8 cellular contexts compared by ENCODE assay signal in the genomic region with DNA sequence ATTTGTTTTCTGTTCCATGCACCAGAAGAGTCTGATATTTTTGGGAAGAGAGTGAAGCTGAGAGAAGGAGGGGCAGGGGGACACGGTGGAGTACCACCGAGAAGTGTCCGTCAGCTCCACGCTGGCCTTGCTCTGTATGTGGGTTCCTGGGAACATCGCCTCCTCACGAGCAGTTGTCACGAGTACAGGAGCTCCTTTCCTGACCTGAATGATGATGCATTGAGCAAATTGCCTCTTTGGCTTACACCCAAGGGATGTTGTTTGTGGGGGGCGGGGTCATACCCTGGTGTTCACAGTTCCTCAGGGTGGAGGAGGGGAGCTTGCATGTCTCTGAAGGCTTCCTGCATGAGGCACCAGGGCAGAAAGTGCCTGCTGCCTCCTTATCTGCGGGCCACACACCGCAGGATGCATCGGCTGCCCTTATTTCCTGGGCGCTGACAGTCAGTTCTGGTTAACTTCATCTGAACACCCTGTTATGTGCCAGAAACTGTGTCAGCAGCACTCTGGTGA. TPM values are rescaled to one million over a fixed set of nuclear protein-coding genes. Genes with fewer than 3 reads are reported as not detected.
DNase-seq lines count a peak whose midpoint lies in the region; ATAC-seq lines count a peak whose summit lies in the region.

No MANE protein-coding gene starts in this region.

- ATAC-seq in left colon (peak; percentile 74), HG02623 (IDR thresholded peaks at IDR 0.05; ENCODE audit: unreplicated experiment) (no peak)

- intact Hi-C loops in left colon (cut with DNase I, micrococcal nuclease), result no loop called here

- DNase-seq in DMS 273 (lab: John Stamatoyannopoulos, UW; ENCODE audit: unreplicated experiment) (peak; percentile 23), DMS 273 treated with DMSO at 0.1 percent for 48 hours (lab: John Stamatoyannopoulos, UW) (no peak), SK-MEL-5 (ENCODE audit: low read depth, low spot score) (peak; percentile 49), left colon (peak; percentile 38 to 41), NCI-H524 (lab: John Stamatoyannopoulos, UW) (no peak)
- peak; percentile 69 for DNase-seq in activated naive CD4-positive, alpha-beta T cell treated with Interleukin-2 at 50 U/mL for 16 hours
- peak; percentile 5 to 70 (median 42) for DNase-seq in stimulated activated naive CD4-positive, alpha-beta T cell (lab: John Stamatoyannopoulos, UW)

- in situ Hi-C loops in SK-MEL-5 (cut with HindIII; ENCODE audit: low pct_unique_long_range_greater_than_20kb, low sequenced_read_pairs), result no loop called here

RNA-seq across cellular contexts. Expression of gene RGS9, which starts 36.2 kb away (rescaled TPM):
- 0.71 and 1.7 TPM in 2 replicates for total RNA-seq in SK-MEL-5 (2014; rRNA removed; shearing (Covaris generic))
- 0.28 and 0.68 TPM in 2 replicates for polyA plus RNA-seq in SK-MEL-5 (2015; cell fraction: cytosol; rRNA removed)
- 1.5 TPM in 1 of 2 replicates, not detected in the other for polyA plus RNA-seq in SK-MEL-5 (2015; cell fraction: nucleus; rRNA removed)
- total RNA-seq in left colon, result 10 to 100 TPM in 1 of 2 donors, 1 to 10 TPM in 1; 7.1 to 11.4 TPM

Comparison
In these comparisons a context has a peak if more than half of its experiments do, and no peak if none do; other contexts are left out.
1. DNase-seq: peak in DMS 273 (single experiment), SK-MEL-5 (single experiment), activated naive CD4-positive, alpha-beta T cell treated with Interleukin-2 at 50 U/mL for 16 hours (single experiment), left colon (2 of 2) and stimulated activated naive CD4-positive, alpha-beta T cell (6 of 6); none in DMS 273 treated with DMSO at 0.1 percent for 48 hours (single experiment) and NCI-H524 (0 of 2).